In genomic region chr16:50261160-50261706, GRCh38 we compare ENCODE assay signal across 18 cellular contexts. TPM values are rescaled to one million over a fixed set of nuclear protein-coding genes. Genes with fewer than 3 reads are reported as not detected.
DNase-seq lines count a peak whose midpoint lies in the region; ATAC-seq, FAIRE-seq and TF ChIP-seq lines count a peak whose summit lies in the region.
"Had no signal": no experiment of that assay in that cellular context is flagged by ENCODE, and none has a peak within 500 bp of the region (broad histone marks: within the 10 kb centered on the region; RNA-seq: fewer than 3 reads in every experiment).

No MANE protein-coding gene starts in this region.

- TF ChIP-seq POLR2A in transverse colon (IDR thresholded peaks at IDR 0.05): no peak

- WGBS in neuronal stem cell (ENCODE audit: extremely low coverage in 2 of 2, insufficient read length in 2 of 2, insufficient replicate concordance in 1 of 2), 2 donors: no CpG with 5 or more reads among the region's 9 CpGs
- 81 to 100% methylated on average over 2 to 9 of the region's 9 CpGs for WGBS in transverse colon (ENCODE audit: low coverage in 1 of 2), 2 donors

- no peak overlapping the region for H2BK12ac ChIP-seq in neuronal stem cell (ENCODE audit: low read length)

- TF ChIP-seq CTCF in kidney (IDR thresholded peaks at IDR 0.05; ENCODE audit: borderline replicate concordance, extremely low read depth, insufficient read depth) (no peak), upper lobe of right lung (IDR thresholded peaks at IDR 0.05) (no peak), transverse colon (IDR thresholded peaks at IDR 0.05) (no peak)
- no peak for TF ChIP-seq CTCF in activated CD8-positive, alpha-beta T cell treated with anti-CD3 and anti-CD28 coated beads for 36 hours (IDR thresholded peaks at IDR 0.05)

- H3K18ac ChIP-seq in neuronal stem cell (ENCODE audit: low read length): peak overlapping the region; percentile 5

- H3K4me1 ChIP-seq in kidney (ENCODE audit: control insufficient read depth in 1 of 2, insufficient read depth in 1 of 2, low read depth in 1 of 2, low read length in 2 of 2): peaks cover 0 to 2% of the 10 kb centered on the region in 2 donors
- H3K4me1 ChIP-seq in neuronal stem cell (ENCODE audit: control insufficient read depth in 2 of 2, insufficient read depth in 1 of 2, low read depth in 1 of 2, low read length in 2 of 2): peaks cover 9 to 13% of the 10 kb centered on the region in 2 donors
- H3K4me1 ChIP-seq in upper lobe of right lung: peaks cover 25% of the 10 kb centered on the region
- H3K4me1 ChIP-seq in transverse colon: peaks cover 3 to 27% (median 9%) of the 10 kb centered on the region in 4 donors

- no peak for TF ChIP-seq EP300 in transverse colon (IDR thresholded peaks at IDR 0.05; ENCODE audit: low read depth)

- no peak overlapping the region for H2BK5ac ChIP-seq in neuronal stem cell (ENCODE audit: low read length)

- H3K9me3 ChIP-seq in kidney (ENCODE audit: control insufficient read depth in 1 of 2, low read length in 2 of 2) (no peaks in the 10 kb centered on the region), neuronal stem cell (replicated peaks in 1 of 2; ENCODE audit: control insufficient read depth in 2 of 2, insufficient read depth in 1 of 2, low read depth in 1 of 2, low read length in 2 of 2) (no peaks in the 10 kb centered on the region), upper lobe of right lung (no peaks in the 10 kb centered on the region), transverse colon (no peaks in the 10 kb centered on the region)

- H3K9ac ChIP-seq in kidney (ENCODE audit: low read length in 2 of 2): no peak overlapping the region
- H3K9ac ChIP-seq in neuronal stem cell (ENCODE audit: low read depth, low read length, poor library complexity): no peak overlapping the region

- no peaks in the 10 kb centered on the region for H3K9me3 Mint-ChIP-seq in activated naive CD4-positive, alpha-beta T cell treated with anti-CD3 and anti-CD28 coated beads, Interleukin-2, amount 10 ng/mL, durations not matched to agents 7 days and 5 days
- H3K9me3 Mint-ChIP-seq in activated CD8-positive, alpha-beta T cell treated with anti-CD3 and anti-CD28 coated beads for 36 hours: peaks cover 2% of the 10 kb centered on the region
- H3K9me3 Mint-ChIP-seq: HFFc6, IgD-negative memory B cell had no signal

- no peak overlapping the region for H3K4ac ChIP-seq in neuronal stem cell (ENCODE audit: low read length)

- H3K27ac Mint-ChIP-seq in activated naive CD4-positive, alpha-beta T cell treated with anti-CD3 and anti-CD28 coated beads, Interleukin-2, amount 10 ng/mL, durations not matched to agents 7 days and 5 days: peak overlapping the region; percentile 20
- no peak overlapping the region for H3K27ac Mint-ChIP-seq in activated CD8-positive, alpha-beta T cell treated with anti-CD3 and anti-CD28 coated beads for 36 hours
- H3K27ac Mint-ChIP-seq: HFFc6 had no signal

- no peak overlapping the region for H4K8ac ChIP-seq in neuronal stem cell (ENCODE audit: low read depth, low read length)

- no peak overlapping the region for H2AFZ ChIP-seq in neuronal stem cell (ENCODE audit: low read length)

- CTCF ChIA-PET in activated naive CD4-positive, alpha-beta T cell treated with anti-CD3 and anti-CD28 coated beads, Interleukin-2, amount 10 ng/mL, durations not matched to agents 7 days and 5 days (lab: Charles Lee): interaction anchor here (1.3 to 2.3 kb wide), 2 partner anchors 9 to 66 kb away, joined by 3 to 6 read pairs; no protein-coding TSS in a partner anchor
- CTCF ChIA-PET in activated CD8-positive, alpha-beta T cell treated with anti-CD3 and anti-CD28 coated beads for 36 hours (lab: Charles Lee): interaction anchor here (1.0 to 1.8 kb wide), 5 partner anchors 8 to 66 kb away, joined by 3 to 5 read pairs (median 3); no protein-coding TSS in a partner anchor

- no peak overlapping the region for H4K91ac ChIP-seq in neuronal stem cell (ENCODE audit: low read depth, low read length, poor library complexity)

- no peak overlapping the region for H3K4me2 ChIP-seq in neuronal stem cell (ENCODE audit: insufficient read depth, low read length, poor library complexity, severe bottlenecking)

- intact Hi-C loops in kidney (cut with DNase I): no loop called here
- intact Hi-C loops in upper lobe of right lung (cut with DNase I): no loop called here
- intact Hi-C loops in transverse colon (cut with DNase I; ENCODE audit: low total_unique reads): no loop called here
- intact Hi-C loops in activated CD8-positive, alpha-beta T cell treated with anti-CD3 and anti-CD28 coated beads for 36 hours (cut with micrococcal nuclease): no loop called here

- FAIRE-seq in kidney (lab: Jason Lieb, UNC): no peak
- FAIRE-seq: GM12892 had no signal

- in situ Hi-C loops in transverse colon (cut with MboI; ENCODE audit: low pct_ligation_motif_present in 1 of 4, low pct_unique_long_range_greater_than_20kb in 1 of 4, low sequenced_read_pairs in 3 of 4): no loop called here

- DNase-seq in activated naive CD4-positive, alpha-beta T cell treated with anti-CD3 and anti-CD28 coated beads, Interleukin-2, amount 10 ng/mL, durations not matched to agents 7 days and 5 days: peak; percentile 17
- no peak for DNase-seq in activated naive CD4-positive, alpha-beta T cell treated with Interleukin-2 at 50 U/mL for 16 hours
- DNase-seq in kidney (peak; percentile 61), neuronal stem cell (ENCODE audit: low spot score) (no peak), upper lobe of right lung (peak; percentile 30), transverse colon (no peak), NCI-H2196 (lab: John Stamatoyannopoulos, UW; ENCODE audit: unreplicated experiment) (no peak)
- DNase-seq in activated CD8-positive, alpha-beta T cell treated with anti-CD3 and anti-CD28 coated beads for 36 hours: no peak
- DNase-seq: 8988T, HFFc6, NCI-H1105, NCI-H1694, NCI-H226, NCI-H524 treated with DMSO at 0.1 percent for 48 hours, Right ventricle myocardium superior had no signal

- H2AK5ac ChIP-seq in neuronal stem cell (ENCODE audit: low read depth, low read length): no peak overlapping the region

- peak overlapping the region; percentile 14 for H2BK15ac ChIP-seq in neuronal stem cell (ENCODE audit: low read length)

- H3K23ac ChIP-seq in neuronal stem cell (ENCODE audit: low read depth, low read length, poor library complexity): no peak overlapping the region

- ATAC-seq in upper lobe of right lung: no peak
- ATAC-seq in activated CD8-positive, alpha-beta T cell treated with anti-CD3 and anti-CD28 coated beads for 36 hours: no peak
- ATAC-seq: Panc1 had no signal

- H3K27me3 ChIP-seq in neuronal stem cell (ENCODE audit: control insufficient read depth in 3 of 3, insufficient read depth in 3 of 3, low read depth in 1 of 3, low read length in 3 of 3) (peaks cover 0 to 12% (median 0%) of the 10 kb centered on the region in 3 experiments), upper lobe of right lung (no peaks in the 10 kb centered on the region), transverse colon (no peaks in the 10 kb centered on the region)

- no peaks in the 10 kb centered on the region for H3K79me1 ChIP-seq in neuronal stem cell (ENCODE audit: low read depth, low read length)

- H3K36me3 ChIP-seq in kidney (ENCODE audit: control insufficient read depth in 1 of 2, insufficient read depth in 2 of 2, low read length in 2 of 2) (no peaks in the 10 kb centered on the region), neuronal stem cell (replicated peaks in 1 of 2; ENCODE audit: control insufficient read depth in 2 of 2, insufficient read depth in 2 of 2, low read length in 2 of 2) (no peaks in the 10 kb centered on the region), upper lobe of right lung (no peaks in the 10 kb centered on the region), transverse colon (no peaks in the 10 kb centered on the region)

- no peak overlapping the region for H3K4me3 Mint-ChIP-seq in activated naive CD4-positive, alpha-beta T cell treated with anti-CD3 and anti-CD28 coated beads, Interleukin-2, amount 10 ng/mL, durations not matched to agents 7 days and 5 days
- no peak overlapping the region for H3K4me3 Mint-ChIP-seq in activated CD8-positive, alpha-beta T cell treated with anti-CD3 and anti-CD28 coated beads for 36 hours
- H3K4me3 Mint-ChIP-seq: HFFc6, IgD-negative memory B cell had no signal

- H3K36me3 Mint-ChIP-seq in activated naive CD4-positive, alpha-beta T cell treated with anti-CD3 and anti-CD28 coated beads, Interleukin-2, amount 10 ng/mL, durations not matched to agents 7 days and 5 days: peaks cover 5% of the 10 kb centered on the region
- no peaks in the 10 kb centered on the region for H3K36me3 Mint-ChIP-seq in activated CD8-positive, alpha-beta T cell treated with anti-CD3 and anti-CD28 coated beads for 36 hours (ENCODE audit: low read depth)

- POLR2A ChIA-PET in activated CD8-positive, alpha-beta T cell treated with anti-CD3 and anti-CD28 coated beads for 36 hours (lab: Charles Lee): interaction anchor here (16.4 kb wide), 1 partner anchor 20 kb away, joined by 215 read pairs; no protein-coding TSS in a partner anchor

- no peak overlapping the region for H3K14ac ChIP-seq in neuronal stem cell (ENCODE audit: low read length)

- peaks cover 34% of the 10 kb centered on the region for H3K27me3 Mint-ChIP-seq in activated naive CD4-positive, alpha-beta T cell treated with anti-CD3 and anti-CD28 coated beads, Interleukin-2, amount 10 ng/mL, durations not matched to agents 7 days and 5 days
- H3K27me3 Mint-ChIP-seq in activated CD8-positive, alpha-beta T cell treated with anti-CD3 and anti-CD28 coated beads for 36 hours: no peaks in the 10 kb centered on the region

- H3K4me3 ChIP-seq in kidney (ENCODE audit: low read length in 2 of 2) (no peak overlapping the region), neuronal stem cell (ENCODE audit: low read length in 2 of 2) (peak overlapping the region in 1 of 2 donors; percentile 15), upper lobe of right lung (no peak overlapping the region), transverse colon (no peak overlapping the region)

- H2BK120ac ChIP-seq in neuronal stem cell (ENCODE audit: low read depth, low read length): no peak overlapping the region

- H3K27ac ChIP-seq in kidney (ENCODE audit: low read depth in 2 of 2, low read length in 2 of 2) (no peak overlapping the region), neuronal stem cell (replicated peaks; ENCODE audit: low read length) (no peak overlapping the region), upper lobe of right lung (peak overlapping the region; percentile 30), transverse colon (no peak overlapping the region)

- H3K4me1 Mint-ChIP-seq in activated naive CD4-positive, alpha-beta T cell treated with anti-CD3 and anti-CD28 coated beads, Interleukin-2, amount 10 ng/mL, durations not matched to agents 7 days and 5 days: peaks cover 47% of the 10 kb centered on the region
- peaks cover 51% of the 10 kb centered on the region for H3K4me1 Mint-ChIP-seq in activated CD8-positive, alpha-beta T cell treated with anti-CD3 and anti-CD28 coated beads for 36 hours (ENCODE audit: low read depth)

RNA-seq across cellular contexts. Expression of gene ADCY7, which starts 5.1 kb away (rescaled TPM):
- total RNA-seq in kidney: 40.5 TPM
- 0.86 TPM for polyA plus RNA-seq in kidney (ENCODE audit: insufficient read depth, low read depth, low replicate concordance)
- polyA plus RNA-seq in neuronal stem cell (2013, experiment 1 of 2): 3.6 TPM
- 3.3 TPM for polyA plus RNA-seq in neuronal stem cell (2013, experiment 2 of 2)
- 88.1 TPM for total RNA-seq in upper lobe of right lung
- total RNA-seq in transverse colon: 10 to 100 TPM in 3 of 4 donors, 1 to 10 TPM in 1; 4.6 to 44.9 (median 14.1) TPM
- 10 to 100 TPM; 89.9 to 92.1 TPM for total RNA-seq in activated CD8-positive, alpha-beta T cell treated with anti-CD3 and anti-CD28 coated beads for 36 hours

Comparison
In these comparisons a context has a peak if more than half of its experiments do, and no peak if none do; other contexts are left out.
1. DNase-seq: peak in activated naive CD4-positive, alpha-beta T cell treated with anti-CD3 and anti-CD28 coated beads, Interleukin-2, amount 10 ng/mL, durations not matched to agents 7 days and 5 days (single experiment), kidney (single experiment) and upper lobe of right lung (single experiment); none in activated naive CD4-positive, alpha-beta T cell treated with Interleukin-2 at 50 U/mL for 16 hours (single experiment), neuronal stem cell (single experiment), transverse colon (single experiment), activated CD8-positive, alpha-beta T cell treated with anti-CD3 and anti-CD28 coated beads for 36 hours (single experiment) and NCI-H2196 (single experiment).